In genomic region chr7:20477091-20477490, GRCh38 we compare ENCODE assay signal across 25 cellular contexts.
"Had no signal": no experiment of that assay in that cellular context is flagged by ENCODE, and none has a peak within 500 bp of the region (broad histone marks: within the 10 kb centered on the region; RNA-seq: fewer than 3 reads in every experiment).

No MANE protein-coding gene starts in this region.

- H3K4me1 ChIP-seq: colonic mucosa, esophagus muscularis mucosa, esophagus squamous epithelium, foreskin keratinocyte, gastrocnemius medialis, gastroesophageal sphincter, heart left ventricle had no signal

- H3K27me3 ChIP-seq: colonic mucosa, dorsolateral prefrontal cortex, esophagus muscularis mucosa, esophagus squamous epithelium, foreskin keratinocyte, gastrocnemius medialis, gastroesophageal sphincter, heart left ventricle, heart right ventricle had no signal

- DNase-seq: colonic mucosa; cortex of kidney; dermis blood vessel endothelial cell; dorsolateral prefrontal cortex; effector CD4-positive, alpha-beta T cell; effector CD8-positive, alpha-beta T cell; effector memory CD4-positive, alpha-beta T cell; effector memory CD8-positive, alpha-beta T cell; endodermal cell; erythroblast; esophagus squamous epithelium; foreskin fibroblast; foreskin keratinocyte; foreskin melanocyte; gastrocnemius medialis; glutamatergic neuron; head of caudate nucleus; heart left ventricle; heart right ventricle had no signal

- H3K27ac ChIP-seq: colonic mucosa, coronary artery, dorsolateral prefrontal cortex, epithelial cell of prostate, esophagus muscularis mucosa, esophagus squamous epithelium, foreskin keratinocyte, gastrocnemius medialis, gastroesophageal sphincter, heart left ventricle, heart right ventricle had no signal

- H3K4me3 ChIP-seq: colonic mucosa, coronary artery, dorsolateral prefrontal cortex, esophagus muscularis mucosa, esophagus squamous epithelium, gastrocnemius medialis, gastroesophageal sphincter, heart left ventricle, heart right ventricle had no signal

- H3K9me3 ChIP-seq: colonic mucosa, esophagus muscularis mucosa, esophagus squamous epithelium, gastrocnemius medialis, gastroesophageal sphincter, heart left ventricle had no signal

- FAIRE-seq: colon, endometrium had no signal

- H3K36me3 ChIP-seq: colonic mucosa, esophagus muscularis mucosa, esophagus squamous epithelium, gastrocnemius medialis, gastroesophageal sphincter, heart left ventricle, heart right ventricle had no signal
